In genomic region chr9:130189840-130190239, GRCh38 we compare ENCODE assay signal across 16 cellular contexts. TPM values are rescaled to one million over a fixed set of nuclear protein-coding genes. Genes with fewer than 3 reads are reported as not detected.
DNase-seq lines count a peak whose midpoint lies in the region; ATAC-seq and TF ChIP-seq lines count a peak whose summit lies in the region.
"Had no signal": no experiment of that assay in that cellular context is flagged by ENCODE, and none has a peak within 500 bp of the region (broad histone marks: within the 10 kb centered on the region; RNA-seq: fewer than 3 reads in every experiment).

No MANE protein-coding gene starts in this region.

- ATAC-seq in Right ventricle myocardium superior (ENCODE audit: poor library complexity), result no peak
- ATAC-seq in HG02981 (IDR thresholded peaks at IDR 0.05; ENCODE audit: unreplicated experiment), result no peak
- ATAC-seq in GM19395 (IDR thresholded peaks at IDR 0.05; ENCODE audit: unreplicated experiment), result no peak
- ATAC-seq: CD8-positive, alpha-beta T cell; left lobe of liver had no signal

- H3K79me2 ChIP-seq in mammary epithelial cell (ENCODE audit: insufficient read depth, low read length), result peaks cover 98% of the 10 kb centered on the region

- peak in 1 of 2 donors; percentile 77 for DNase-seq in cardiac muscle cell (ENCODE audit: low read depth in 1 of 2, low spot score in 1 of 2)
- DNase-seq in Right ventricle myocardium superior, result no peak
- peak; percentile 82 for DNase-seq in choroid plexus epithelial cell (ENCODE audit: low read depth)
- DNase-seq in iris pigment epithelial cell (ENCODE audit: low read depth), result peak; percentile 81
- no peak for DNase-seq in uterus
- DNase-seq in mammary epithelial cell, result no peak
- DNase-seq: activated naive CD4-positive, alpha-beta T cell; hypothalamus; NCI-H2029; NCI-H748 treated with DMSO at 0.1 percent for 48 hours had no signal

- no peaks in the 10 kb centered on the region for H3K36me3 ChIP-seq in cardiac muscle cell
- no peaks in the 10 kb centered on the region for H3K36me3 ChIP-seq in uterus
- no peaks in the 10 kb centered on the region for H3K36me3 ChIP-seq in mammary epithelial cell (ENCODE audit: insufficient read depth, low read length)

- dilution Hi-C loops in mammary epithelial cell (cut with HindIII; ENCODE audit: low sequenced_read_pairs), result loop anchor here (5.0 kb wide), 2 partner anchors 72 to 103 kb away; no protein-coding TSS in a partner anchor

- TF ChIP-seq CTCF in cardiac muscle cell (IDR thresholded peaks at IDR 0.05; ENCODE audit: low read depth, low read length) (no peak), choroid plexus epithelial cell (conservative IDR thresholded peaks at IDR 0.05; ENCODE audit: low read depth, low read length) (no peak), uterus (IDR thresholded peaks at IDR 0.05) (no peak), mammary epithelial cell (conservative IDR thresholded peaks at IDR 0.05 in 1 of 2, IDR thresholded peaks at IDR 0.05 in 1 of 2; ENCODE audit: extremely low read depth in 1 of 2, insufficient read depth in 1 of 2, low read depth in 1 of 2, low read length in 2 of 2) (no peak)

- H3K27me3 ChIP-seq in cardiac muscle cell, result no peaks in the 10 kb centered on the region
- H3K27me3 ChIP-seq in uterus, result no peaks in the 10 kb centered on the region
- H3K27me3 ChIP-seq in mammary epithelial cell (ENCODE audit: insufficient read depth, low read length), result no peaks in the 10 kb centered on the region

- no TSS peak for BruUV-seq in mammary epithelial cell (replicated peaks; lab: Mats Ljungman, UMichigan)

- peak overlapping the region; percentile 65 for H3K27ac ChIP-seq in cardiac muscle cell
- peak overlapping the region; percentile 80 to 95 for H3K27ac ChIP-seq in uterus
- H3K27ac ChIP-seq in mammary epithelial cell (ENCODE audit: insufficient read depth, low read depth, low read length), result no peak overlapping the region
- H3K27ac ChIP-seq: 22Rv1, VCaP had no signal

- intact Hi-C loops in Right ventricle myocardium superior (cut with DNase I) (no loop called here), uterus (cut with DNase I; ENCODE audit: low total_unique reads) (no loop called here), mammary epithelial cell (cut with micrococcal nuclease) (no loop called here)

- H3K4me3 ChIP-seq in cardiac muscle cell, result no peak overlapping the region
- no peak overlapping the region for H3K4me3 ChIP-seq in choroid plexus epithelial cell (ENCODE audit: low read depth, low read length)
- H3K4me3 ChIP-seq in uterus, result no peak overlapping the region
- H3K4me3 ChIP-seq in mammary epithelial cell (replicated peaks in 1 of 3; ENCODE audit: insufficient read depth in 1 of 3, low read depth in 2 of 3, low read length in 3 of 3), result no peak overlapping the region

- H3K9me3 ChIP-seq in cardiac muscle cell (ENCODE audit: low read depth), result no peaks in the 10 kb centered on the region
- no peaks in the 10 kb centered on the region for H3K9me3 ChIP-seq in uterus
- H3K9me3 ChIP-seq in mammary epithelial cell (replicated peaks; ENCODE audit: insufficient read depth, low read length), result no peaks in the 10 kb centered on the region

- H3K4me2 ChIP-seq in mammary epithelial cell (ENCODE audit: insufficient read depth, low read depth, low read length), result no peak overlapping the region

- no peaks in the 10 kb centered on the region for H4K20me1 ChIP-seq in mammary epithelial cell (ENCODE audit: insufficient read depth, low read length)

- no peak overlapping the region for H2AFZ ChIP-seq in mammary epithelial cell (ENCODE audit: low read depth, low read length)

- CTCF ChIA-PET in mammary epithelial cell (lab: Charles Lee; ENCODE audit: low non-redundant PET), result no interaction called here

- in situ Hi-C loops in mammary epithelial cell (cut with MboI; ENCODE audit: low sequenced_read_pairs in 2 of 2), result no loop called here

- 38% methylated on average over 1 of the region's 1 CpG for WGBS in mammary epithelial cell (ENCODE audit: low coverage, missing lambda C conversion rate)

- H3K9ac ChIP-seq in mammary epithelial cell (ENCODE audit: insufficient read depth, low read length), result no peak overlapping the region

- TF ChIP-seq POLR2A in uterus (IDR thresholded peaks at IDR 0.05), result no peak

- H3K4me1 ChIP-seq in cardiac muscle cell (ENCODE audit: low read depth) (peaks cover 60% of the 10 kb centered on the region), uterus (peaks cover 0 to 29% of the 10 kb centered on the region in 2 donors), mammary epithelial cell (ENCODE audit: insufficient read depth, low read length) (peaks cover 36% of the 10 kb centered on the region)

RNA-seq across cellular contexts. Expression of gene NCS1, which starts 17.6 kb away (rescaled TPM):
- total RNA-seq in cardiac muscle cell, result 55.6 and 55.7 TPM in 2 replicates
- polyA plus RNA-seq in cardiac muscle cell, result 48.3 and 55.4 TPM in 2 replicates
- total RNA-seq in Right ventricle myocardium superior, result 5.0 TPM
- 10 to 100 TPM in 3 of 4 donors, 1 to 10 TPM in 1; 4.1 to 99.3 (median 39.0) TPM for total RNA-seq in uterus
- 10 to 100 TPM; 76.5 to 85.4 TPM for total RNA-seq in mammary epithelial cell
- polyA plus RNA-seq in mammary epithelial cell, result 59.8 TPM
- polyA minus RNA-seq in mammary epithelial cell, result 53.3 TPM

Comparison
In these comparisons a context has a peak if more than half of its experiments do, and no peak if none do; other contexts are left out.
1. DNase-seq: peak in choroid plexus epithelial cell (single experiment) and iris pigment epithelial cell (single experiment); none in Right ventricle myocardium superior (single experiment), uterus (0 of 2) and mammary epithelial cell (single experiment).